ENCODE assay signal across 8 cellular contexts in genomic region chr12:108634225-108634795, GRCh38. TPM values are rescaled to one million over a fixed set of nuclear protein-coding genes. Genes with fewer than 3 reads are reported as not detected.
DNase-seq lines count a peak whose midpoint lies in the region; ATAC-seq lines count a peak whose summit lies in the region.

No MANE protein-coding gene starts in this region.

- H3K27me3 Mint-ChIP-seq in T-helper 1 cell treated with Interleukin-12 subunit alpha and Interleukin-12 subunit beta and Interleukin-4 antibody, amounts not matched to agents 30 μg/mL and 1 μg/mL, for 36 hours (ENCODE audit: low read depth): no peaks in the 10 kb centered on the region

- ATAC-seq in GM19035 (IDR thresholded peaks at IDR 0.05; ENCODE audit: unreplicated experiment) (no peak), esophagus mucosa (no peak)

- H3K27me3 ChIP-seq in thymus (ENCODE audit: control insufficient read depth, insufficient read depth): no peaks in the 10 kb centered on the region

- H3K27ac ChIP-seq in thymus (ENCODE audit: low read depth): peak overlapping the region; percentile 72

- no peaks in the 10 kb centered on the region for H3K36me3 ChIP-seq in thymus (ENCODE audit: control insufficient read depth, insufficient read depth)

- peaks cover 61% of the 10 kb centered on the region for H3K4me1 Mint-ChIP-seq in T-helper 1 cell treated with Interleukin-12 subunit alpha and Interleukin-12 subunit beta and Interleukin-4 antibody, amounts not matched to agents 30 μg/mL and 1 μg/mL, for 36 hours (ENCODE audit: low read depth)

- H3K9me3 ChIP-seq in thymus (ENCODE audit: control insufficient read depth): no peaks in the 10 kb centered on the region

- peak; percentile 59 for DNase-seq in activated naive CD4-positive, alpha-beta T cell treated with Interleukin-2 at 50 U/mL for 16 hours
- no peak for DNase-seq in activated naive CD4-positive, alpha-beta T cell treated with anti-CD3 and anti-CD28 coated beads, Interleukin-2, amount 50 U/mL, for 16 hours
- DNase-seq in germinal center (ENCODE audit: low spot score) (peak; percentile 40), Kasumi-1 (lab: John Stamatoyannopoulos, UW) (no peak)

- 23% methylated on average over 6 of the region's 6 CpGs for WGBS in thymus

- peak overlapping the region; percentile 100 for H3K27ac Mint-ChIP-seq in T-helper 1 cell treated with Interleukin-12 subunit alpha and Interleukin-12 subunit beta and Interleukin-4 antibody, amounts not matched to agents 30 μg/mL and 1 μg/mL, for 36 hours

- H3K36me3 Mint-ChIP-seq in T-helper 1 cell treated with Interleukin-12 subunit alpha and Interleukin-12 subunit beta and Interleukin-4 antibody, amounts not matched to agents 30 μg/mL and 1 μg/mL, for 36 hours (ENCODE audit: low read depth): peaks cover 34% of the 10 kb centered on the region

- no peaks in the 10 kb centered on the region for H3K9me3 Mint-ChIP-seq in T-helper 1 cell treated with Interleukin-12 subunit alpha and Interleukin-12 subunit beta and Interleukin-4 antibody, amounts not matched to agents 30 μg/mL and 1 μg/mL, for 36 hours

- H3K4me1 ChIP-seq in thymus (ENCODE audit: control insufficient read depth, insufficient read depth, low read length): peaks cover 73% of the 10 kb centered on the region

- H3K4me3 Mint-ChIP-seq in T-helper 1 cell treated with Interleukin-12 subunit alpha and Interleukin-12 subunit beta and Interleukin-4 antibody, amounts not matched to agents 30 μg/mL and 1 μg/mL, for 36 hours: peak overlapping the region; percentile 100

- peak overlapping the region; percentile 5 for H3K4me3 ChIP-seq in thymus (ENCODE audit: low read length)

RNA-seq across cellular contexts. Expression of gene SELPLG, which starts 0.6 kb away (rescaled TPM):
- 28.0 TPM for polyA plus RNA-seq in thymus
- 0.76 TPM for total RNA-seq in esophagus mucosa

RNA-seq across cellular contexts. Expression of gene TMEM119, which starts 36.4 kb away (rescaled TPM):
- 4.0 TPM for polyA plus RNA-seq in thymus
- 2.0 TPM for total RNA-seq in esophagus mucosa

Comparison
In these comparisons a context has a peak if more than half of its experiments do, and no peak if none do; other contexts are left out.
1. DNase-seq: peak in activated naive CD4-positive, alpha-beta T cell treated with Interleukin-2 at 50 U/mL for 16 hours (single experiment) and germinal center (single experiment); none in activated naive CD4-positive, alpha-beta T cell treated with anti-CD3 and anti-CD28 coated beads, Interleukin-2, amount 50 U/mL, for 16 hours (single experiment) and Kasumi-1 (0 of 2).